ENCODE assay signal across 8 cellular contexts in the genomic region with DNA sequence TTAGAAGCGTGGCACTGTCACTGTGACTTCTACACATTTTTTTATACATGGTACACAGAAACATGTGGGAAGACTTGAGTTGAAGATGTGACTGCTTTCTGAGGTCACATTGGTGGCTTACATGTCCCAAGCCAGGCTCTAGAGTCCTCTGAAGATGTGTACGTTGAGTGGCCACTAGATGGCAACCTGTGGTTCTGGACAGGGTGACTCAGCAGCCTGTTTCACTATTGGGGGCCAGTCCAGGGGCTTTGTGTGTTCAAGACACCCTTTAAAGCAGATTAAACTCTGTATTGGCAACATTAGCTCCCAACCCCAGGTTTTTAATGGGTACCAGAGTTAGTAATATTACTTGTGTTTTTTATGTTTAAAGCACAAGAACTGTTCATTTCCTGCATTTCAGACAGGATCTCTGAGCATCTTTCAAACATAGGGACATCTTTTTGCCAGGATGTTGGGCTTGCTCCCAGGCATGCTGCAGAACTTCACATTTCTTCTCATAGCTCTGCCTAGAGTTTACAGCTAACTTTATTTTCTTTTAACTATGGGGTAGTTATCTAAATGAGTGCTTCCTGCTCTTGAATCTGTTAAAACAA. TPM values are rescaled to one million over a fixed set of nuclear protein-coding genes. Genes with fewer than 3 reads are reported as not detected.
DNase-seq lines count a peak whose midpoint lies in the region; ATAC-seq and TF ChIP-seq lines count a peak whose summit lies in the region.

No MANE protein-coding gene starts in this region.

- peaks cover 19% of the 10 kb centered on the region for H3K36me3 ChIP-seq in DOHH2 (ENCODE audit: control insufficient read depth, low read length)
- peaks cover 14% of the 10 kb centered on the region for H3K36me3 ChIP-seq in Panc1 (ENCODE audit: control insufficient read depth, insufficient read depth, low read length)
- H3K36me3 ChIP-seq in osteoblast (ENCODE audit: insufficient read depth, low read length), result peaks cover 24% of the 10 kb centered on the region
- H3K36me3 ChIP-seq in upper lobe of left lung, result peaks cover 2 to 40% (median 10%) of the 10 kb centered on the region in 4 donors

- peak; percentile 58 for DNase-seq in HT1080 (ENCODE audit: low read depth)
- peak; percentile 36 for DNase-seq in Panc1 (ENCODE audit: low read depth, low spot score)
- DNase-seq in activated T-cell treated with anti-CD3 and anti-CD28 coated beads, Interleukin-2, amount 50 U/mL, for 48 hours, result peak; percentile 50 to 60
- DNase-seq in foreskin keratinocyte, result peak; percentile 10 to 34
- peak; percentile 71 for DNase-seq in osteoblast (ENCODE audit: insufficient read length, low spot score, missing footprints)
- DNase-seq in upper lobe of left lung, result peak in 1 of 2 donors; percentile 59

- H4K20me1 ChIP-seq in DOHH2 (ENCODE audit: control insufficient read depth, insufficient read depth, low read depth, low read length) (no peaks in the 10 kb centered on the region), osteoblast (ENCODE audit: insufficient read depth, low read length) (no peaks in the 10 kb centered on the region)

- no TSS peak for BruUV-seq in Panc1 (replicated peaks; lab: Mats Ljungman, UMichigan)

- 0 out of 2 replicates have a peak, but pooled peaks cover 3% of the 10 kb centered on the region for H3K4me1 ChIP-seq in DOHH2 (ENCODE audit: control insufficient read depth, low read length)
- no peaks in the 10 kb centered on the region; the same call in 1 of the 2 replicates for H3K4me1 ChIP-seq in Panc1 (ENCODE audit: control insufficient read depth, insufficient read depth, low read length)
- H3K4me1 ChIP-seq in foreskin keratinocyte, result no peaks in the 10 kb centered on the region
- H3K4me1 ChIP-seq in osteoblast (ENCODE audit: insufficient read depth, low read length), result peaks cover 26% of the 10 kb centered on the region
- peaks cover 0 to 5% (median 1%) of the 10 kb centered on the region in 4 donors for H3K4me1 ChIP-seq in upper lobe of left lung

- no peak for TF ChIP-seq EP300 in upper lobe of left lung (IDR thresholded peaks at IDR 0.05)

- 31 to 32% methylated on average over 2 of the region's 2 CpGs for WGBS in upper lobe of left lung, 2 donors

- no peaks in the 10 kb centered on the region for H3F3A ChIP-seq in DOHH2 (ENCODE audit: control insufficient read depth, insufficient read depth)

- H3K27ac ChIP-seq in DOHH2 (ENCODE audit: low read depth, low read length) (no peak overlapping the region), Panc1 (ENCODE audit: low read length) (peak overlapping the region; percentile 59), foreskin keratinocyte (no peak overlapping the region), osteoblast (ENCODE audit: low read depth, low read length) (peak overlapping the region; percentile 47), upper lobe of left lung (no peak overlapping the region)

- H3K79me2 ChIP-seq in DOHH2 (ENCODE audit: control insufficient read depth, low read length) (no peaks in the 10 kb centered on the region), osteoblast (ENCODE audit: insufficient read depth, low read length) (no peaks in the 10 kb centered on the region)

- no peak overlapping the region for H2AFZ ChIP-seq in osteoblast (ENCODE audit: low read length)

- CTCF ChIA-PET in Panc1 (lab: Charles Lee), result no interaction called here

- peak; percentile 84 for TF ChIP-seq CTCF in DOHH2 (IDR thresholded peaks at IDR 0.05; ENCODE audit: low read depth, low read length, poor library complexity, severe bottlenecking)
- peak; percentile 82 for TF ChIP-seq CTCF in Panc1 (IDR thresholded peaks at IDR 0.05)
- TF ChIP-seq CTCF in foreskin keratinocyte (conservative IDR thresholded peaks at IDR 0.05), result peak; percentile 72
- peak; percentile 96 for TF ChIP-seq CTCF in osteoblast (IDR thresholded peaks at IDR 0.05; ENCODE audit: extremely low read depth, low read depth, low read length)
- TF ChIP-seq CTCF in upper lobe of left lung (IDR thresholded peaks at IDR 0.05), result peak; percentile 43 to 64 (median 58)

- in situ Hi-C loops in Panc1 (cut with HindIII; ENCODE audit: low pct_unique_long_range_greater_than_20kb, low sequenced_read_pairs), result no loop called here

- H3K9me3 ChIP-seq in DOHH2 (ENCODE audit: control insufficient read depth, insufficient read depth, low read length), result no peaks in the 10 kb centered on the region
- H3K9me3 ChIP-seq in Panc1 (ENCODE audit: control insufficient read depth, insufficient read depth, low read depth, low read length), result no peaks in the 10 kb centered on the region
- H3K9me3 ChIP-seq in osteoblast (ENCODE audit: low read depth, low read length), result no peaks in the 10 kb centered on the region
- H3K9me3 ChIP-seq in upper lobe of left lung, result no peaks in the 10 kb centered on the region

- H3K4me2 ChIP-seq in DOHH2 (ENCODE audit: low read length) (no peak overlapping the region), osteoblast (ENCODE audit: insufficient read depth, low read length) (peak overlapping the region; percentile 34)

- TF ChIP-seq POLR2A in upper lobe of left lung (IDR thresholded peaks at IDR 0.05), result no peak

- POLR2A ChIA-PET in Panc1 (lab: Charles Lee), result no interaction called here

- no peak overlapping the region for H3K4me3 ChIP-seq in DOHH2 (ENCODE audit: low read length)
- H3K4me3 ChIP-seq in Panc1 (ENCODE audit: low read depth in 2 of 2, low read length in 2 of 2), result no peak overlapping the region
- no peak overlapping the region for H3K4me3 ChIP-seq in osteoblast (ENCODE audit: insufficient read depth, low read length)
- H3K4me3 ChIP-seq in upper lobe of left lung, result no peak overlapping the region

- peak; percentile 98 for ATAC-seq in GM21515 (IDR thresholded peaks at IDR 0.05; ENCODE audit: unreplicated experiment)
- ATAC-seq in Panc1, result peak; percentile 92
- ATAC-seq in foreskin keratinocyte, result peak; percentile 95
- ATAC-seq in upper lobe of left lung (ENCODE audit: low FRiP score in 2 of 2), result peak; percentile 86 to 95

- no peaks in the 10 kb centered on the region for H3K9me2 ChIP-seq in DOHH2 (replicated peaks; ENCODE audit: control insufficient read depth, low read length)

- H3K27me3 ChIP-seq in DOHH2 (ENCODE audit: control insufficient read depth, low read length) (no peaks in the 10 kb centered on the region), Panc1 (ENCODE audit: control insufficient read depth, insufficient read depth, low read length) (no peaks in the 10 kb centered on the region), foreskin keratinocyte (no peaks in the 10 kb centered on the region), osteoblast (ENCODE audit: insufficient read depth, low read length) (no peaks in the 10 kb centered on the region), upper lobe of left lung (no peaks in the 10 kb centered on the region)

- intact Hi-C loops in Panc1 (cut with micrococcal nuclease; ENCODE audit: unreplicated experiment), result loop anchor here (5.0 kb wide), 1 partner anchor 126 kb away; a partner anchor contains a TSS

RNA-seq across cellular contexts. Expression of a gene that starts 53.0 kb away (rescaled TPM):
- total RNA-seq in HT1080 (2014; rRNA removed; shearing (Covaris generic)), result 25.4 and 36.8 TPM in 2 replicates
- 15.5 and 17.8 TPM in 2 replicates for polyA plus RNA-seq in HT1080 (2015; cell fraction: cytosol; rRNA removed)
- 75.8 and 81.4 TPM in 2 replicates for polyA plus RNA-seq in HT1080 (2015; cell fraction: nucleus; rRNA removed)
- total RNA-seq in Panc1 (2021; ENCODE audit: unreplicated experiment) (64.6 TPM), foreskin keratinocyte (28.3 and 29.2 TPM in 2 replicates), osteoblast (58.6 and 60.4 TPM in 2 replicates), upper lobe of left lung (10 to 100 TPM; 18.8 to 47.6 (median 31.2) TPM)
- polyA plus RNA-seq in Panc1 (2012; ENCODE audit: insufficient read length), result 34.1 TPM
- polyA plus RNA-seq in foreskin keratinocyte, result 7.7 and 9.3 TPM in 2 replicates

Comparison
In these comparisons a context has a peak if more than half of its experiments do, and no peak if none do; other contexts are left out.
1. H3K27ac ChIP-seq: peak in Panc1 (single experiment) and osteoblast (single experiment); none in DOHH2 (single experiment), foreskin keratinocyte (single experiment) and upper lobe of left lung (0 of 4).
2. Peak in every context shown above with its lines, with median percentiles within 50 percentile points of each other: CTCF ChIP-seq and ATAC-seq.